ENCODE assay signal across 8 cellular contexts in genomic region chr20:47356526-47357295, GRCh38. TPM values are rescaled to one million over a fixed set of nuclear protein-coding genes. Genes with fewer than 3 reads are reported as not detected.
A peak's percentile ranks its signal among the peaks of the same experiment; 100 is the strongest.
DNase-seq lines count a peak whose midpoint lies in the region; FAIRE-seq and TF ChIP-seq lines count a peak whose summit lies in the region.

TSS of gene ZMYND8 (minus strand) at chr20:47356699. CDS start at chr20:47356670, 29 bp downstream.

- intact Hi-C loops in stomach (cut with DNase I; ENCODE audit: low total_unique reads): no loop called here

- no peaks in the 10 kb centered on the region for H3K9me3 ChIP-seq in stomach

- peak within 1 kb of the TSS; percentile 14 to 34 (median 24) for H3K4me3 ChIP-seq in stomach

- H3K27me3 ChIP-seq in stomach: no peaks in the 10 kb centered on the region

- no peaks in the 10 kb centered on the region for H3K36me3 ChIP-seq in stomach

- H3K4me1 ChIP-seq in stomach: peaks cover 94 to 100% (median 100%) of the 10 kb centered on the region in 4 donors

- 3 to 5% (median 4%) methylated on average over 21 of the region's 21 CpGs for WGBS in stomach, 5 donors

- in situ Hi-C loops in SK-MEL-5 (cut with HindIII; ENCODE audit: low pct_unique_long_range_greater_than_20kb, low sequenced_read_pairs): no loop called here

- DNase-seq in DMS53 (lab: John Stamatoyannopoulos, UW): peak; percentile 94
- DNase-seq in H54 (ENCODE audit: insufficient read length, low spot score): peak; percentile 61
- peak; percentile 97 for DNase-seq in NAMALWA (ENCODE audit: low spot score)
- peak; percentile 97 for DNase-seq in SK-MEL-5 (ENCODE audit: low read depth, low spot score)
- DNase-seq in activated gamma-delta T cell treated with Interleukin-2 at 50 U/mL for 16 hours: peak; percentile 92
- DNase-seq in fibroblast of the conjunctiva (ENCODE audit: low read depth): peak; percentile 83
- DNase-seq in neural crest cell (ENCODE audit: low read depth, low spot score): peak; percentile 99
- peak; percentile 93 for DNase-seq in stomach

- FAIRE-seq in H54 (lab: Jason Lieb, UNC): no peak

- no peaks in the 10 kb centered on the region for H3K9me3 Mint-ChIP-seq in neural crest cell

- H3K27me3 Mint-ChIP-seq in neural crest cell (ENCODE audit: low read depth): no peaks in the 10 kb centered on the region

- no peaks in the 10 kb centered on the region for H3K36me3 Mint-ChIP-seq in neural crest cell (ENCODE audit: low read depth)

- H3K4me1 Mint-ChIP-seq in neural crest cell: peaks cover 45% of the 10 kb centered on the region

- TF ChIP-seq CTCF in neural crest cell (conservative IDR thresholded peaks at IDR 0.05) (no peak), stomach (IDR thresholded peaks at IDR 0.05) (no peak)

- TF ChIP-seq POLR2A in H54 (IDR thresholded peaks at IDR 0.05; ENCODE audit: low read depth, low read length): peak; percentile 40
- no peak for TF ChIP-seq POLR2A in stomach (IDR thresholded peaks at IDR 0.05)

- no peak for TF ChIP-seq EP300 in stomach (IDR thresholded peaks at IDR 0.05)

- no peak within 1 kb of the TSS for H3K4me3 Mint-ChIP-seq in neural crest cell

- H3K27ac Mint-ChIP-seq in neural crest cell (ENCODE audit: unreplicated experiment): peak within 1 kb of the TSS; percentile 99

- H3K27ac ChIP-seq in stomach: peak within 1 kb of the TSS; percentile 95 to 100 (median 99)

RNA-seq across cellular contexts. Expression of gene ZMYND8, which starts in this region (rescaled TPM):
- 22.1 and 22.8 TPM in 2 replicates for total RNA-seq in SK-MEL-5 (2014; rRNA removed; shearing (Covaris generic))
- polyA plus RNA-seq in SK-MEL-5 (2015; cell fraction: cytosol; rRNA removed): 31.0 and 40.6 TPM in 2 replicates
- 44.9 and 62.9 TPM in 2 replicates for polyA plus RNA-seq in SK-MEL-5 (2015; cell fraction: nucleus; rRNA removed)
- total RNA-seq in neural crest cell: 86.0 and 92.1 TPM in 2 replicates
- total RNA-seq in stomach: 10 to 100 TPM; 25.9 to 82.6 (median 54.3) TPM
- polyA plus RNA-seq in stomach: 10 to 100 TPM in 2 of 3 donors, 1 to 10 TPM in 1; 9.2 to 13.6 (median 12.7) TPM

Comparison
In these comparisons a context has a peak if more than half of its experiments do, and no peak if none do; other contexts are left out.
1. Peak in every context shown above with its lines: DNase-seq, H3K4me3 ChIP-seq and H3K27ac ChIP-seq.